In genomic region chr9:110257971-110258370, GRCh38 we compare ENCODE assay signal across 11 cellular contexts. TPM values are rescaled to one million over a fixed set of nuclear protein-coding genes. Genes with fewer than 3 reads are reported as not detected.
DNase-seq lines count a peak whose midpoint lies in the region; ATAC-seq, FAIRE-seq and TF ChIP-seq lines count a peak whose summit lies in the region.
"Had no signal": no experiment of that assay in that cellular context is flagged by ENCODE, and none has a peak within 500 bp of the region (broad histone marks: within the 10 kb centered on the region; RNA-seq: fewer than 3 reads in every experiment).

No MANE protein-coding gene starts in this region.

- H3K36me3 Mint-ChIP-seq in MCF 10A (ENCODE audit: insufficient read depth, unreplicated experiment) (peaks cover 16% of the 10 kb centered on the region), progenitor cell of endocrine pancreas (ENCODE audit: insufficient read depth) (peaks cover 1% of the 10 kb centered on the region)

- DNase-seq in A549 (ENCODE audit: low read depth in 1 of 2, low spot score in 1 of 2) (no peak), HCT116 (ENCODE audit: low read depth, low spot score) (no peak), MCF 10A (ENCODE audit: unreplicated experiment) (peak; percentile 7), DMS 273 treated with DMSO at 0.1 percent for 48 hours (lab: John Stamatoyannopoulos, UW) (no peak), pons (ENCODE audit: low spot score) (no peak), progenitor cell of endocrine pancreas (ENCODE audit: low spot score, unreplicated experiment) (no peak)
- DNase-seq: NCI-H2081, T-helper 9 cell had no signal

- peaks cover 34% of the 10 kb centered on the region for H3K79me2 ChIP-seq in HCT116 (ENCODE audit: insufficient read depth, low read length)

- H3K4me3 ChIP-seq in A549 (peak overlapping the region; percentile 67), HCT116 (replicated peaks in 1 of 2; ENCODE audit: low read depth in 1 of 2, low read length in 2 of 2) (peak overlapping the region; percentile 76 to 86), mucosa of stomach (ENCODE audit: low read length) (no peak overlapping the region)

- peak overlapping the region; percentile 91 for H3K4me3 Mint-ChIP-seq in MCF 10A (ENCODE audit: unreplicated experiment)
- no peak overlapping the region for H3K4me3 Mint-ChIP-seq in progenitor cell of endocrine pancreas (ENCODE audit: low read depth)

- H3K9me2 ChIP-seq in HCT116 (ENCODE audit: insufficient read depth): no peaks in the 10 kb centered on the region

- H3K27ac ChIP-seq in A549 (peak overlapping the region; percentile 97), HCT116 (ENCODE audit: low read depth, low read length) (no peak overlapping the region)

- peak overlapping the region; percentile 97 for H3K4me2 ChIP-seq in A549
- peak overlapping the region; percentile 87 for H3K4me2 ChIP-seq in HCT116 (ENCODE audit: low read length)

- H3K9me3 Mint-ChIP-seq in MCF 10A (ENCODE audit: unreplicated experiment) (no peaks in the 10 kb centered on the region), progenitor cell of endocrine pancreas (ENCODE audit: low read depth) (no peaks in the 10 kb centered on the region)

- peaks cover 34% of the 10 kb centered on the region for H3K4me1 ChIP-seq in A549
- peaks cover 8 to 52% of the 10 kb centered on the region in 2 experiments for H3K4me1 ChIP-seq in HCT116 (ENCODE audit: control insufficient read depth in 1 of 2, insufficient read depth in 2 of 2, low read length in 2 of 2)
- peaks cover 38% of the 10 kb centered on the region for H3K4me1 ChIP-seq in mucosa of stomach (ENCODE audit: control insufficient read depth, insufficient read depth, low read length)

- H3K27me3 Mint-ChIP-seq in MCF 10A (ENCODE audit: insufficient read depth, unreplicated experiment): no peaks in the 10 kb centered on the region
- H3K27me3 Mint-ChIP-seq in progenitor cell of endocrine pancreas: peaks cover 29% of the 10 kb centered on the region

- H3K27ac Mint-ChIP-seq in MCF 10A (ENCODE audit: low read depth, unreplicated experiment) (peak overlapping the region; percentile 92), progenitor cell of endocrine pancreas (no peak overlapping the region)

- H3K27me3 ChIP-seq in HCT116 (ENCODE audit: insufficient read depth, low read length) (no peaks in the 10 kb centered on the region), mucosa of stomach (ENCODE audit: control insufficient read depth, insufficient read depth, low read length) (no peaks in the 10 kb centered on the region)

- H3K4me1 Mint-ChIP-seq in MCF 10A (ENCODE audit: insufficient read depth, unreplicated experiment) (peaks cover 34% of the 10 kb centered on the region), progenitor cell of endocrine pancreas (ENCODE audit: low read depth) (peaks cover 23% of the 10 kb centered on the region)

- POLR2A ChIA-PET in A549 (lab: Yijun Ruan, JAX): interaction anchor here (1.7 to 2.0 kb wide), 4 partner anchors 11 to 93 kb away, joined by 5 to 22 read pairs (median 12); no protein-coding TSS in a partner anchor
- POLR2A ChIA-PET in HCT116 (lab: Charles Lee): interaction anchor here (2.9 kb wide), 1 partner anchor 19 kb away, joined by 23 read pairs; no protein-coding TSS in a partner anchor
- POLR2A ChIA-PET in MCF 10A (lab: Yijun Ruan, JAX): interaction anchor here (1.1 to 5.1 kb wide), 14 partner anchors 12 to 317 kb away, joined by 3 to 155 read pairs (median 12); no protein-coding TSS in a partner anchor

- H3K9ac ChIP-seq in HCT116 (ENCODE audit: low read length) (peak overlapping the region; percentile 94), mucosa of stomach (ENCODE audit: low read length) (peak overlapping the region; percentile 74)

- no peak for FAIRE-seq in A549 (lab: Jason Lieb, UNC)
- FAIRE-seq: colon had no signal

- WGBS in A549 (ENCODE audit: missing lambda C conversion rate): 91% methylated on average over 1 of the region's 1 CpG

- TF ChIP-seq POLR2A in A549 (IDR thresholded peaks at IDR 0.05; ENCODE audit: low read length) (no peak), HCT116 (IDR thresholded peaks at IDR 0.05; ENCODE audit: borderline replicate concordance, extremely low read depth, insufficient read depth, insufficient read length) (no peak)

- no peak overlapping the region for H2AFZ ChIP-seq in HCT116 (ENCODE audit: low read depth, low read length, poor library complexity, severe bottlenecking)

- TF ChIP-seq RAD21 in A549 (conservative IDR thresholded peaks at IDR 0.05 in 1 of 2, IDR thresholded peaks at IDR 0.05 in 1 of 2) (no peak), HCT116 (IDR thresholded peaks at IDR 0.05; ENCODE audit: low read depth) (no peak)

- RAD21 ChIA-PET in HCT116 (lab: Charles Lee; ENCODE audit: low non-redundant PET in 1 of 2, low total read pairs in 2 of 2, uncharacterized antibody in 2 of 2, unreplicated experiment in 2 of 2): no interaction called here

- intact Hi-C loops in HCT116 (cut with micrococcal nuclease) (loop anchor here (5.0 kb wide), 1 partner anchor 1306 kb away; no protein-coding TSS in a partner anchor), MCF 10A (cut with micrococcal nuclease) (loop anchor here (2.0 to 10.0 kb wide), 4 partner anchors 77 to 327 kb away; no protein-coding TSS in a partner anchor)

- TF ChIP-seq CTCF in A549 (IDR thresholded peaks at IDR 0.05) (no peak), HCT116 (IDR thresholded peaks at IDR 0.05 in 2 of 3, conservative IDR thresholded peaks at IDR 0.05 in 1 of 3; ENCODE audit: borderline replicate concordance in 1 of 3, insufficient read depth in 1 of 3, low read depth in 2 of 3, low read length in 2 of 3) (no peak), MCF 10A (IDR thresholded peaks at IDR 0.05; ENCODE audit: unreplicated experiment) (no peak), progenitor cell of endocrine pancreas (IDR thresholded peaks at IDR 0.05; ENCODE audit: unreplicated experiment) (no peak)

- TF ChIP-seq EP300 in A549 (IDR thresholded peaks at IDR 0.05): no peak

- no TSS peak for BruUV-seq in HCT116 (replicated peaks; lab: Mats Ljungman, UMichigan)
- BruUV-seq in MCF 10A (replicated peaks; lab: Mats Ljungman, UMichigan): no TSS peak

- H3K36me3 ChIP-seq in HCT116 (ENCODE audit: control insufficient read depth in 1 of 2, insufficient read depth in 2 of 2, low read length in 2 of 2) (no peaks in the 10 kb centered on the region; a peak in 1 of 4 replicates), mucosa of stomach (ENCODE audit: control insufficient read depth, insufficient read depth, low read length) (no peaks in the 10 kb centered on the region)

- H4K20me1 ChIP-seq in HCT116 (ENCODE audit: insufficient read depth): peaks cover 25% of the 10 kb centered on the region; the same call in 1 of the 2 replicates

- ATAC-seq in A549 (no peak), HCT116 (no peak), GM18909 (IDR thresholded peaks at IDR 0.05; ENCODE audit: poor library complexity, unreplicated experiment) (no peak)

- H3K9me3 ChIP-seq in A549 (no peaks in the 10 kb centered on the region), HCT116 (ENCODE audit: control insufficient read depth in 1 of 2, insufficient read depth in 1 of 2, low read depth in 1 of 2, low read length in 2 of 2) (no peaks in the 10 kb centered on the region), mucosa of stomach (ENCODE audit: control insufficient read depth, low read length) (no peaks in the 10 kb centered on the region)

- CTCF ChIA-PET in A549 (lab: Yijun Ruan, JAX): interaction anchor here (1.1 to 2.1 kb wide), 6 partner anchors 10 to 365 kb away, joined by 3 to 7 read pairs (median 7); no protein-coding TSS in a partner anchor
- CTCF ChIA-PET in HCT116 (lab: Charles Lee): no interaction called here
- CTCF ChIA-PET in MCF 10A (lab: Yijun Ruan, JAX): interaction anchor here (0.6 to 3.1 kb wide), 10 partner anchors 11 to 360 kb away, joined by 3 to 15 read pairs (median 4); no protein-coding TSS in a partner anchor

TF ChIP-seq in A549, 52 proteins besides CTCF, POLR2A, EP300 and RAD21 (continues in another document):
- TF ChIP-seq EHMT2 (IDR thresholded peaks at IDR 0.05; ENCODE audit: low read depth) (no peak), NR3C1 (IDR thresholded peaks at IDR 0.05) (no peak), CBX8 (IDR thresholded peaks at IDR 0.05) (no peak), BHLHE40 (IDR thresholded peaks at IDR 0.05; ENCODE audit: low read depth, low read length) (no peak)

TF ChIP-seq in HCT116, 20 proteins besides CTCF, POLR2A, EP300 and RAD21 (continues in another document):
- no peak for TF ChIP-seq FOSL1 (IDR thresholded peaks at IDR 0.05; ENCODE audit: low read depth)
- TF ChIP-seq EZH2phosphoT487 (IDR thresholded peaks at IDR 0.05; ENCODE audit: borderline replicate concordance): no peak
- no peak for TF ChIP-seq TCF7L2 (IDR thresholded peaks at IDR 0.05; ENCODE audit: borderline replicate concordance, extremely low read depth, insufficient read depth, insufficient read length)
- TF ChIP-seq SIN3A (IDR thresholded peaks at IDR 0.05; ENCODE audit: low read depth): no peak

RNA-seq across cellular contexts. Expression of gene TXN, which starts 1.7 kb away (rescaled TPM):
- 1,336 and 1,626 TPM in 2 replicates for polyA plus RNA-seq in A549 (2011; rRNA removed)
- 1,191 and 1,403 TPM in 2 replicates for polyA plus RNA-seq in A549 (2012; cell fraction: cytosol; rRNA removed)
- 356 and 650 TPM in 2 replicates for polyA plus RNA-seq in A549 (2012; cell fraction: nucleus; rRNA removed)
- 1,222 to 1,380 TPM (median 1,309 TPM) in 3 replicates for polyA plus RNA-seq in A549 (2017; fragmentation: RNase III; extraction: RNeasy Plus Mini Kit Qiagen cat#74134 plus additional on column Dnase treatment)
- polyA minus RNA-seq in A549 (2011; rRNA and poly(A)+ RNA removed): 211 and 233 TPM in 2 replicates
- total RNA-seq in HCT116 (2021; ENCODE audit: unreplicated experiment): 421 TPM
- polyA plus RNA-seq in HCT116 (2012): 339 and 365 TPM in 2 replicates
- 349 TPM in 2 replicates for total RNA-seq in MCF 10A (2022)
- total RNA-seq in progenitor cell of endocrine pancreas: 130 and 137 TPM in 2 replicates

RNA-seq across cellular contexts. Expression of gene C9orf152, which starts 50.0 kb away (rescaled TPM):
- 0.79 and 1.3 TPM in 2 replicates for polyA plus RNA-seq in A549 (2011; rRNA removed)
- polyA plus RNA-seq in A549 (2012; cell fraction: cytosol; rRNA removed): 0.01 TPM in 2 replicates
- polyA plus RNA-seq in A549 (2012; cell fraction: nucleus; rRNA removed): not detected in 2 replicates
- 0.05 to 0.15 TPM (median 0.10 TPM) in 3 replicates for polyA plus RNA-seq in A549 (2017; fragmentation: RNase III; extraction: RNeasy Plus Mini Kit Qiagen cat#74134 plus additional on column Dnase treatment)
- polyA minus RNA-seq in A549 (2011; rRNA and poly(A)+ RNA removed): 0.34 and 0.66 TPM in 2 replicates
- total RNA-seq in HCT116 (2021; ENCODE audit: unreplicated experiment): not detected
- 0.04 TPM in 1 of 2 replicates, not detected in the other for polyA plus RNA-seq in HCT116 (2012)
- not detected in 2 replicates for total RNA-seq in MCF 10A (2022)
- total RNA-seq in progenitor cell of endocrine pancreas: 0.13 TPM in 1 of 2 replicates, not detected in the other
